Comparison of ENCODE assay signal across 17 cellular contexts in the genomic region with DNA sequence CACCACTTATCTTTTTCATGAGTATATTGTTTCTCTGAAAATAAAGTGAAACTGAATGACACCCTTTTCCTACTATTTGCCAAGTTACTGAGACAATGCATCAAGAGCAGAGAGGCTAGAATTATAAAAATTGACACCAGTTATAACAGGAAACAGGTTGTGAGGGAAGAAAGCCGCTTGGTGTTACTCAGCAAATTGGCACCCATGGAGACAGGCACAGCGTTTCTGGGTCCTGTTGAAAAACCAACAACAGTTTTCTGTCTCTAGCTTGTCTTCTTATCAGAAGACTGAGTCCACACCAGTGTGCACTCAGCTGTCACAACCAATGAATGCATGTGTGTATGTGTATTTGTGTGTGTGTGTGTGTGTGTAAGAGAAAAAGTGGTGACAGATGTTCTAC.
"Had no signal": no experiment of that assay in that cellular context is flagged by ENCODE, and none has a peak within 500 bp of the region (broad histone marks: within the 10 kb centered on the region; RNA-seq: fewer than 3 reads in every experiment).

No MANE protein-coding gene starts in this region.

- H3K27ac Mint-ChIP-seq: T-cell; T-helper 1 cell treated with Interleukin-12 subunit alpha and Interleukin-12 subunit beta and Interleukin-4 antibody, amounts not matched to agents 30 μg/mL and 1 μg/mL, for 36 hours had no signal

- H3K27me3 Mint-ChIP-seq: T-cell had no signal

- DNase-seq: KBM-7, MV-4-11, NCI-H1048, NCI-H1105 treated with DMSO at 0.1 percent for 48 hours, NCI-H1417 treated with DMSO at 0.1 percent for 48 hours, NCI-H146, NCI-H1694 treated with DMSO at 0.1 percent for 48 hours, NCI-H1930, NCI-H345, NCI-H446 treated with DMSO at 0.1 percent for 48 hours, NCI-H510A treated with DMSO at 0.1 percent for 48 hours, PC-3, SHP77, SK-N-SH, SW 1271, T-cell had no signal

- H3K4me1 Mint-ChIP-seq: T-cell had no signal

- H3K36me3 Mint-ChIP-seq: T-cell had no signal

- H3K4me3 Mint-ChIP-seq: T-cell; T-helper 1 cell treated with Interleukin-12 subunit alpha and Interleukin-12 subunit beta and Interleukin-4 antibody, amounts not matched to agents 30 μg/mL and 1 μg/mL, for 36 hours had no signal
